ENCODE assay signal across 7 cellular contexts in the genomic region with DNA sequence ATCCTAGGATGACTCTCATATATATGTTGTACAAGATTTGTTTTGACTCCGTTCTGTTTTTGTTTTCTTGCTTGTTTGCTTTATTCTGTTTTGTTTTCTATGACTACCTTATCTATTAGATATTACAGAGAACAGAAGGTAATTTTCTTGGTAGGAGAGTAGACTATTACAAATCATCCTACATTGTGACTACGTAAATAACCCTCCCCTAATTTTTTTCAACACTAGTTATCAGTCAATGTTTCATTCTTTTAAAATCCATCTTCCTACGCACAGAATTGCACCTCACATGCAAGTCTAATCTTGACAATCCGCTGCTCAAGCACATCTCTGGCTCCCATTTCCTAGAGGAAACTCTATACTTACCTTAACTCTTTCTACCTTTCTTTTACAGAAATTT.
"Had no signal": no experiment of that assay in that cellular context is flagged by ENCODE, and none has a peak within 500 bp of the region (broad histone marks: within the 10 kb centered on the region; RNA-seq: fewer than 3 reads in every experiment).

No MANE protein-coding gene starts in this region.

- FAIRE-seq: HTR-8/SVneo, K562 had no signal

- H3K9ac ChIP-seq: GM23248 had no signal

- H3K36me3 ChIP-seq: HAP-1 had no signal

- H3K4me1 ChIP-seq: HAP-1 had no signal

- DNase-seq: GM23248, GOT3, H7, IMR-90 had no signal

- H3K4me3 ChIP-seq: GM23248, HAP-1, K562 had no signal

- H3K27ac ChIP-seq: GM23248 had no signal

- H2AFZ ChIP-seq: GM23248 had no signal

- H3K9me3 ChIP-seq: HAP-1 had no signal

- ATAC-seq: K562 had no signal
